ENCODE assay signal across 16 cellular contexts in genomic region chr21:27221084-27221483, GRCh38.
DNase-seq lines count a peak whose midpoint lies in the region; ATAC-seq and TF ChIP-seq lines count a peak whose summit lies in the region.
"Had no signal": no experiment of that assay in that cellular context is flagged by ENCODE, and none has a peak within 500 bp of the region (broad histone marks: within the 10 kb centered on the region; RNA-seq: fewer than 3 reads in every experiment).

No MANE protein-coding gene starts in this region.

- no peak overlapping the region for H4K5ac ChIP-seq in H9 (ENCODE audit: insufficient read length, low read depth, low read length)

- no peak overlapping the region for H2AFZ ChIP-seq in H9 (ENCODE audit: low read length)

- H3K36me3 Mint-ChIP-seq in H9 (ENCODE audit: insufficient read depth in 1 of 3, low read depth in 3 of 3) = no peaks in the 10 kb centered on the region
- H3K36me3 Mint-ChIP-seq: CD8-positive, alpha-beta memory T cell had no signal

- intact Hi-C loops in gastrocnemius medialis (cut with DNase I; ENCODE audit: low total_unique reads) = no loop called here

- H2BK12ac ChIP-seq in H9 (ENCODE audit: insufficient read length, low read depth, low read length) = no peak overlapping the region

- no peak overlapping the region for H3K4ac ChIP-seq in H9 (ENCODE audit: low read depth, low read length)

- TF ChIP-seq POLR2A in gastrocnemius medialis (IDR thresholded peaks at IDR 0.05) = no peak

- H3K4me3 Mint-ChIP-seq in H9 = no peak overlapping the region
- H3K4me3 Mint-ChIP-seq: CD8-positive, alpha-beta memory T cell; HFFc6 had no signal

- H3K23me2 ChIP-seq in H9 (ENCODE audit: insufficient read length, low read depth, low read length, poor library complexity, severe bottlenecking) = no peaks in the 10 kb centered on the region

- DNase-seq in adipocyte (ENCODE audit: low read depth) (no peak), kidney epithelial cell (ENCODE audit: low read depth) (peak; percentile 4), gastrocnemius medialis (no peak), T-helper 2 cell (no peak), NCI-H1417 (lab: John Stamatoyannopoulos, UW) (no peak), H9 (no peak)
- DNase-seq: AML-193; Caco-2; CD8-positive, alpha-beta memory T cell; DND-41; GDM1; HCEC 1CT; HFFc6 had no signal

- H3K9ac ChIP-seq in adipocyte (ENCODE audit: low read length) = peak overlapping the region; percentile 70
- H3K9ac ChIP-seq in H9 (ENCODE audit: extremely low read depth, insufficient read length, low read length) = no peak overlapping the region
- H3K9ac ChIP-seq: BLaER1 had no signal

- H3K79me1 ChIP-seq in H9 (ENCODE audit: insufficient read depth, low read depth, low read length, poor library complexity, severe bottlenecking) = no peaks in the 10 kb centered on the region

- peaks cover 49% of the 10 kb centered on the region for H3K4me1 ChIP-seq in adipocyte (ENCODE audit: control insufficient read depth, insufficient read depth, low read length)
- no peaks in the 10 kb centered on the region for H3K4me1 ChIP-seq in gastrocnemius medialis
- no peaks in the 10 kb centered on the region; the same call in 1 of the 2 replicates for H3K4me1 ChIP-seq in H9 (ENCODE audit: insufficient read depth, low read length)
- H3K4me1 ChIP-seq: A549, BLaER1, Caco-2 had no signal

- no peak overlapping the region for H3K4me2 ChIP-seq in H9 (ENCODE audit: insufficient read depth, insufficient read length, low read length)
- H3K4me2 ChIP-seq: A549, BLaER1 had no signal

- no peaks in the 10 kb centered on the region; the same call in 1 of the 2 replicates for H3K27me3 Mint-ChIP-seq in H9 (ENCODE audit: low read depth)
- H3K27me3 Mint-ChIP-seq: CD8-positive, alpha-beta memory T cell had no signal

- no peak overlapping the region for H3T11ph ChIP-seq in H9 (ENCODE audit: low read length)

- H3K36me3 ChIP-seq in adipocyte (ENCODE audit: control insufficient read depth, insufficient read depth, low read length, severe bottlenecking) = no peaks in the 10 kb centered on the region
- H3K36me3 ChIP-seq in kidney epithelial cell (ENCODE audit: control insufficient read depth, insufficient read depth, low read length) = no peaks in the 10 kb centered on the region
- no peaks in the 10 kb centered on the region for H3K36me3 ChIP-seq in gastrocnemius medialis
- H3K36me3 ChIP-seq: BLaER1 had no signal

- no peaks in the 10 kb centered on the region for H3K9me3 ChIP-seq in adipocyte (ENCODE audit: control insufficient read depth, low read length)
- no peaks in the 10 kb centered on the region for H3K9me3 ChIP-seq in gastrocnemius medialis
- no peaks in the 10 kb centered on the region for H3K9me3 ChIP-seq in H9 (ENCODE audit: control insufficient read depth, low read depth, low read length)
- H3K9me3 ChIP-seq: A549, BLaER1, Caco-2 had no signal

- H2BK15ac ChIP-seq in H9 (ENCODE audit: low read depth, low read length) = no peak overlapping the region

- H2AK5ac ChIP-seq in H9 (ENCODE audit: insufficient read length, low read length) = no peak overlapping the region

- no peak overlapping the region for H2BK120ac ChIP-seq in H9 (ENCODE audit: low read depth, low read length, poor library complexity, severe bottlenecking)

- H3K4me3 ChIP-seq in adipocyte (ENCODE audit: low read length) (no peak overlapping the region), kidney epithelial cell (ENCODE audit: low read depth, low read length) (no peak overlapping the region), gastrocnemius medialis (no peak overlapping the region)
- H3K4me3 ChIP-seq: A549, BLaER1 had no signal

- no peak overlapping the region for H3K14ac ChIP-seq in H9 (ENCODE audit: insufficient read depth, low read length)

- no peak overlapping the region for H3K56ac ChIP-seq in H9 (ENCODE audit: insufficient read length, low read depth, low read length)

- H4K20me1 ChIP-seq in H9 (ENCODE audit: control insufficient read depth, insufficient read depth, insufficient read length) = no peaks in the 10 kb centered on the region
- H4K20me1 ChIP-seq: BLaER1 had no signal

- H2BK20ac ChIP-seq in H9 (ENCODE audit: low read depth, low read length, poor library complexity, severe bottlenecking) = no peak overlapping the region

- H3K4me1 Mint-ChIP-seq in H9 = peaks cover 8 to 17% of the 10 kb centered on the region in 2 experiments
- H3K4me1 Mint-ChIP-seq: CD8-positive, alpha-beta memory T cell had no signal

- no CpG with 5 or more reads among the region's 2 CpGs for WGBS in H9 (ENCODE audit: extremely low coverage, insufficient read length, low lambda C conversion rate)

- H4K91ac ChIP-seq in H9 (ENCODE audit: insufficient read length, low read depth, low read length) = no peak overlapping the region

- no peaks in the 10 kb centered on the region for H3K9me3 Mint-ChIP-seq in H9
- H3K9me3 Mint-ChIP-seq: HFFc6 had no signal

- no peak for ATAC-seq in gastrocnemius medialis
- ATAC-seq: A549, HepG2 had no signal

- H3K27ac Mint-ChIP-seq in H9 = no peak overlapping the region
- H3K27ac Mint-ChIP-seq: CD8-positive, alpha-beta memory T cell; HFFc6 had no signal

- no peak overlapping the region for H3K18ac ChIP-seq in H9 (ENCODE audit: insufficient read length, low read depth, low read length)

- no peak overlapping the region for H2BK5ac ChIP-seq in H9 (ENCODE audit: insufficient read length, low read length)

- no peak overlapping the region for H4K8ac ChIP-seq in H9 (replicated peaks; ENCODE audit: insufficient read length, low read depth, low read length)

- in situ Hi-C loops in gastrocnemius medialis (cut with MboI; ENCODE audit: low sequenced_read_pairs in 4 of 4) = no loop called here

- peak overlapping the region in 3 of 4 donors; percentile 1 to 48 (median 10) for H3K27ac ChIP-seq in gastrocnemius medialis
- no peak overlapping the region for H3K27ac ChIP-seq in H9 (ENCODE audit: insufficient read length, low read depth, low read length)
- H3K27ac ChIP-seq: A549, BLaER1 had no signal

- H3K79me2 ChIP-seq in H9 (ENCODE audit: insufficient read depth, low read length) = no peaks in the 10 kb centered on the region

- H3K27me3 ChIP-seq in adipocyte (replicated peaks; ENCODE audit: control insufficient read depth, insufficient read depth, low read length) (no peaks in the 10 kb centered on the region), kidney epithelial cell (ENCODE audit: control insufficient read depth, insufficient read depth, low read length) (no peaks in the 10 kb centered on the region), gastrocnemius medialis (no peaks in the 10 kb centered on the region), H9 (ENCODE audit: insufficient read depth, low read length) (no peaks in the 10 kb centered on the region)
- H3K27me3 ChIP-seq: BLaER1 had no signal

- H3K23ac ChIP-seq in H9 (ENCODE audit: insufficient read length, low read depth, low read length) = no peak overlapping the region

- no peak for TF ChIP-seq CTCF in kidney epithelial cell (IDR thresholded peaks at IDR 0.05; ENCODE audit: insufficient read depth, low read length, poor library complexity, severe bottlenecking)
- TF ChIP-seq CTCF in gastrocnemius medialis (IDR thresholded peaks at IDR 0.05 in 4 of 5, conservative IDR thresholded peaks at IDR 0.05 in 1 of 5) = no peak
- no peak for TF ChIP-seq CTCF in H9 (conservative IDR thresholded peaks at IDR 0.05)
